ENCODE assay signal across 24 cellular contexts in genomic region chr15:92929002-92929401, GRCh38. TPM values are rescaled to one million over a fixed set of nuclear protein-coding genes. Genes with fewer than 3 reads are reported as not detected.
DNase-seq lines count a peak whose midpoint lies in the region; ATAC-seq and TF ChIP-seq lines count a peak whose summit lies in the region.
"Had no signal": no experiment of that assay in that cellular context is flagged by ENCODE, and none has a peak within 500 bp of the region (broad histone marks: within the 10 kb centered on the region; RNA-seq: fewer than 3 reads in every experiment).

No MANE protein-coding gene starts in this region.

- H3K4me1 ChIP-seq in GM23248 (ENCODE audit: insufficient read depth), result peaks cover 50% of the 10 kb centered on the region
- H3K4me1 ChIP-seq in neural progenitor cell, result peaks cover 11% of the 10 kb centered on the region
- H3K4me1 ChIP-seq in OCI-LY7 (ENCODE audit: insufficient read depth, low read length, poor library complexity, severe bottlenecking), result no peaks in the 10 kb centered on the region
- H3K4me1 ChIP-seq: BE2C had no signal

- H3K9me2 ChIP-seq in GM23248 (ENCODE audit: insufficient read depth), result no peaks in the 10 kb centered on the region
- H3K9me2 ChIP-seq in OCI-LY7 (ENCODE audit: insufficient read depth, low read length), result no peaks in the 10 kb centered on the region

- BruUV-seq in OCI-LY7 (replicated peaks; lab: Mats Ljungman, UMichigan), result no TSS peak

- H3K9me3 Mint-ChIP-seq in IgD-negative memory B cell, result no peaks in the 10 kb centered on the region
- no peaks in the 10 kb centered on the region for H3K9me3 Mint-ChIP-seq in central memory CD8-positive, alpha-beta T cell
- H3K9me3 Mint-ChIP-seq in neural progenitor cell, result no peaks in the 10 kb centered on the region

- H3K79me2 ChIP-seq in GM23248 (ENCODE audit: insufficient read depth), result peaks cover 93% of the 10 kb centered on the region
- peaks cover 99% of the 10 kb centered on the region for H3K79me2 ChIP-seq in neural progenitor cell (ENCODE audit: low read depth)
- H3K79me2 ChIP-seq in OCI-LY7 (ENCODE audit: insufficient read depth, low read depth, low read length), result peaks cover 58% of the 10 kb centered on the region

- 84 to 85% methylated on average over 6 of the region's 6 CpGs for WGBS in GM23248 (ENCODE audit: low coverage in 1 of 2, low lambda C conversion rate in 2 of 2, missing lambda C conversion rate in 2 of 2), 2 experiments

- H3F3A ChIP-seq in GM23248 (ENCODE audit: insufficient read depth) (peaks cover 93% of the 10 kb centered on the region), neural progenitor cell (ENCODE audit: low read depth) (peaks cover 42% of the 10 kb centered on the region)

- H3K36me3 ChIP-seq in GM23248 (ENCODE audit: low read depth) (peaks cover 81% of the 10 kb centered on the region), neural progenitor cell (peaks cover 46% of the 10 kb centered on the region), OCI-LY7 (ENCODE audit: insufficient read depth, low read length) (peaks cover 98% of the 10 kb centered on the region)

- no peaks in the 10 kb centered on the region for H3K9me3 ChIP-seq in GM23248 (ENCODE audit: low read depth)
- no peaks in the 10 kb centered on the region for H3K9me3 ChIP-seq in neural progenitor cell (ENCODE audit: low read depth)
- H3K9me3 ChIP-seq in OCI-LY7 (ENCODE audit: low read length), result no peaks in the 10 kb centered on the region
- H3K9me3 ChIP-seq: BE2C, colonic mucosa, SJCRH30, tibial artery had no signal

- TF ChIP-seq CTCF in neural progenitor cell (IDR thresholded peaks at IDR 0.05), result no peak
- TF ChIP-seq CTCF in OCI-LY7 (conservative IDR thresholded peaks at IDR 0.05; ENCODE audit: low read length), result no peak
- TF ChIP-seq CTCF in dorsolateral prefrontal cortex (IDR thresholded peaks at IDR 0.05 in 54 of 56, conservative IDR thresholded peaks at IDR 0.05 in 2 of 56; ENCODE audit: low read depth in 1 of 56, partially characterized antibody in 56 of 56), result no peak

- POLR2A ChIA-PET in OCI-LY7 (lab: Charles Lee), result interaction anchor here (0.7 to 1.6 kb wide), 3 partner anchors 21 to 1972 kb away, joined by 3 to 4 read pairs (median 3); no protein-coding TSS in a partner anchor

- H3K4me1 Mint-ChIP-seq in IgD-negative memory B cell, result peaks cover 9 to 13% (median 10%) of the 10 kb centered on the region in 3 donors
- peaks cover 50% of the 10 kb centered on the region for H3K4me1 Mint-ChIP-seq in central memory CD8-positive, alpha-beta T cell
- H3K4me1 Mint-ChIP-seq in neural progenitor cell, result peaks cover 6% of the 10 kb centered on the region

- H3K4me2 ChIP-seq in GM23248 (ENCODE audit: unreplicated experiment) (no peak overlapping the region), neural progenitor cell (no peak overlapping the region), OCI-LY7 (ENCODE audit: low read length) (no peak overlapping the region)

- H3K27ac Mint-ChIP-seq in IgD-negative memory B cell, result peak overlapping the region in 2 of 3 donors; percentile 26 to 53
- H3K27ac Mint-ChIP-seq in central memory CD8-positive, alpha-beta T cell (ENCODE audit: low read depth), result peak overlapping the region; percentile 35
- H3K27ac Mint-ChIP-seq in neural progenitor cell, result no peak overlapping the region

- H4K20me1 ChIP-seq in GM23248 (ENCODE audit: insufficient read depth) (no peaks in the 10 kb centered on the region; the same call in 1 of the 2 replicates), neural progenitor cell (ENCODE audit: low read depth) (peaks cover 75% of the 10 kb centered on the region), OCI-LY7 (ENCODE audit: insufficient read depth, low read length) (no peaks in the 10 kb centered on the region)

- H2AFZ ChIP-seq in GM23248 (no peak overlapping the region), neural progenitor cell (replicated peaks) (no peak overlapping the region), OCI-LY7 (ENCODE audit: low read length) (no peak overlapping the region)

- H3K27me3 ChIP-seq in GM23248 (replicated peaks; ENCODE audit: insufficient read depth), result no peaks in the 10 kb centered on the region
- H3K27me3 ChIP-seq in neural progenitor cell, result no peaks in the 10 kb centered on the region
- H3K27me3 ChIP-seq in dorsolateral prefrontal cortex, result no peaks in the 10 kb centered on the region
- H3K27me3 ChIP-seq: BE2C, colonic mucosa, SJCRH30, tibial artery had no signal

- H3K36me3 Mint-ChIP-seq in IgD-negative memory B cell, result peaks cover 5% of the 10 kb centered on the region
- peaks cover 92% of the 10 kb centered on the region for H3K36me3 Mint-ChIP-seq in central memory CD8-positive, alpha-beta T cell (ENCODE audit: insufficient read depth)
- H3K36me3 Mint-ChIP-seq in neural progenitor cell, result peaks cover 59% of the 10 kb centered on the region

- H3K27me3 Mint-ChIP-seq in IgD-negative memory B cell (no peaks in the 10 kb centered on the region), neural progenitor cell (ENCODE audit: insufficient read depth, low read depth) (no peaks in the 10 kb centered on the region)
- H3K27me3 Mint-ChIP-seq in central memory CD8-positive, alpha-beta T cell, result no peaks in the 10 kb centered on the region

- H3K9ac ChIP-seq in GM23248, result no peak overlapping the region
- H3K9ac ChIP-seq in neural progenitor cell, result no peak overlapping the region

- H3K4me3 ChIP-seq in GM23248 (no peak overlapping the region), neural progenitor cell (no peak overlapping the region), OCI-LY7 (ENCODE audit: low read depth, low read length, poor library complexity, severe bottlenecking) (no peak overlapping the region), dorsolateral prefrontal cortex (no peak overlapping the region)
- H3K4me3 ChIP-seq: colonic mucosa, SJCRH30, skin epidermis, tibial artery had no signal

- H3K27ac ChIP-seq in GM23248 (peak overlapping the region; percentile 68), neural progenitor cell (peak overlapping the region; percentile 27), OCI-LY7 (ENCODE audit: low read depth, low read length, poor library complexity, severe bottlenecking) (no peak overlapping the region), dorsolateral prefrontal cortex (peak overlapping the region in 15 of 59 donors; percentile 1 to 62 (median 23))
- H3K27ac ChIP-seq: colonic mucosa, SJCRH30, tibial artery had no signal

- H3K4me3 Mint-ChIP-seq in IgD-negative memory B cell (no peak overlapping the region), neural progenitor cell (no peak overlapping the region)
- no peak overlapping the region for H3K4me3 Mint-ChIP-seq in central memory CD8-positive, alpha-beta T cell

- DNase-seq in GM23248 (no peak), neural progenitor cell (ENCODE audit: low spot score) (no peak), NCI-H2081 (lab: John Stamatoyannopoulos, UW) (no peak), OCI-LY7 (ENCODE audit: low spot score) (no peak), dorsolateral prefrontal cortex (no peak)
- no peak for DNase-seq in central memory CD8-positive, alpha-beta T cell (ENCODE audit: low spot score in 2 of 2)
- DNase-seq: activated CD4-positive, alpha-beta T cell treated with anti-CD3 and anti-CD28 coated beads for 48 hours; activated T-cell treated with anti-CD3 and anti-CD28 coated beads, Interleukin-2, amount 50 U/mL, for 48 hours; aorta; BE2C; colonic mucosa; DMS153; KBM-7; left cardiac atrium; MV-4-11; NCI-H2029; NCI-H69; occipital lobe; OCI-M1; SJCRH30; T-helper 9 cell; tibial artery had no signal

- intact Hi-C loops in OCI-LY7 (cut with micrococcal nuclease; ENCODE audit: unreplicated experiment) (no loop called here), dorsolateral prefrontal cortex (cut with DNase I) (no loop called here)

- in situ Hi-C loops in GM23248 (cut with MboI), result no loop called here

- ATAC-seq in central memory CD8-positive, alpha-beta T cell (replicated peaks; ENCODE audit: extremely low read depth, poor library complexity, severe bottlenecking), result no peak
- ATAC-seq: left cardiac atrium had no signal

- CTCF ChIA-PET in OCI-LY7 (lab: Charles Lee; ENCODE audit: unreplicated experiment), result interaction anchor here (0.6 kb wide), 1 partner anchor 76 kb away, joined by 3 read pairs; no protein-coding TSS in a partner anchor

RNA-seq across cellular contexts. Expression of gene CHD2, which starts 28.9 kb away (rescaled TPM):
- total RNA-seq in GM23248 (2014; rRNA removed; shearing (Covaris generic)), result 39.0 and 54.4 TPM in 2 replicates
- polyA plus RNA-seq in GM23248 (2016; fragmentation: Nextera tagmentation; extraction: Ambion mirVana) (36.5 and 37.0 TPM in 2 replicates), IgD-negative memory B cell (131 TPM)
- total RNA-seq in neural progenitor cell (ENCODE audit: low replicate concordance) (77.6 and 128 TPM in 2 replicates), OCI-LY7 (2022) (213 and 259 TPM in 2 replicates), dorsolateral prefrontal cortex (100 to 1,000 TPM; 120 to 227 (median 167) TPM)
- total RNA-seq in OCI-LY7 (2014; rRNA removed; shearing (Covaris generic)), result 133 and 169 TPM in 2 replicates
